In the genomic region with DNA sequence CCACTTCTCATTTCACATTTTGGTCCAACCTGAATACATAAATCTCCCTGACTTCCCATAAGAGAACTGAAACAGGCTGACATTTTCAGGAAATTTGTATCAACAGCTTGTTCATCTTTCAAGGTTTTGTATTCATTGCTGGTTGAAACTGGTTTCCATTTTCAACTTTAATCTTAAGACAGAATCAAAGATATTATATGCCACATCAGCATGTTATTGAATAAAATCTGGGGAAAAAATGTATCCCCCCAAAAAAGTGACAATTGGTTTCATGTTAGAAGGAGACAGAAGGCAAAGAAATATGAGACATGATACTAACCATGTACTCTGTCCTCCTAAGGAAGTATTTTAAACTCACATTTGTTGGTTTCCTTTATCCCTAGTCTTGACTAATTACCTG, we compare ENCODE assay signal across 1 cellular context.
TF ChIP-seq lines count a peak whose summit lies in the region.

No MANE protein-coding gene starts in this region.

TF ChIP-seq in HepG2, 621 proteins besides CTCF, POLR2A, EP300 and RAD21 (continued from another document):
- no peak for TF ChIP-seq ZNF552 (CRISPR knock-in tag; IDR thresholded peaks at IDR 0.05; ENCODE audit: borderline replicate concordance)
